17 cellular contexts compared by ENCODE assay signal in the genomic region with DNA sequence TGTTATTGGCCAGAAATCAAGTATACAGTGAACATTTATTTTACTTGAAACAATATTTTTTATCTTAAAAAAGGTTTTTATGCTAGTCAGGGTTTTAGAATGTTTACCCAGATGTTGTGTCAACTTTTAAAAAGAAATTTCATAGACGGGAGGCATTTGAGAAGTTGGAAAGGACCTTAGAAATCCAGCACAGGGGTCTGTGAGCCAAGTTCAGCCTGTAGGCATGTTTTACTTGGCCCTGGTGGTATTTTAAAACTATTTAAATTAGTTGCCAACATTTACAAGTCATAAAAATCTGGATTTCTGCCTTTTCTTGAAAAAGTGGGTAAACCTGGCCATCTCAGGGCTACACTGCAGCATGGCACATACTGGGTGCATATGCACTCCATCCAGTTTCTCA.
"Had no signal": no experiment of that assay in that cellular context is flagged by ENCODE, and none has a peak within 500 bp of the region (broad histone marks: within the 10 kb centered on the region; RNA-seq: fewer than 3 reads in every experiment).

No MANE protein-coding gene starts in this region.

- H3K9me3 Mint-ChIP-seq: activated T-helper 1 cell treated with anti-CD3 and anti-CD28 coated beads, Interleukin-12 subunit alpha, Interleukin-12 subunit beta, Interleukin-2, Interleukin-4 antibody, amounts not matched to agents 30 ng/mL and 10 ng/mL and 1 ng/mL, durations not matched to agents 14 hours and 24 hours and 36 hours; stimulated activated effector memory CD8-positive, alpha-beta T cell treated with anti-CD3 and anti-CD28 coated beads, Interleukin-12 subunit alpha, Interleukin-12 subunit beta, amount 100 ng/mL, for 72 hours had no signal

- H3K4me1 Mint-ChIP-seq: stimulated activated effector memory CD8-positive, alpha-beta T cell treated with anti-CD3 and anti-CD28 coated beads, Interleukin-12 subunit alpha, Interleukin-12 subunit beta, amount 100 ng/mL, for 72 hours had no signal

- H3K27me3 ChIP-seq: body of pancreas, hepatocyte, neural progenitor cell, tibial nerve, vagina had no signal

- H3K27ac ChIP-seq: body of pancreas, hepatocyte, neural progenitor cell, pancreas, tibial nerve, vagina had no signal

- H3K36me3 Mint-ChIP-seq: neural progenitor cell; stimulated activated effector memory CD8-positive, alpha-beta T cell treated with anti-CD3 and anti-CD28 coated beads, Interleukin-12 subunit alpha, Interleukin-12 subunit beta, amount 100 ng/mL, for 72 hours had no signal

- H3K27ac Mint-ChIP-seq: activated T-helper 1 cell treated with anti-CD3 and anti-CD28 coated beads, Interleukin-12 subunit alpha, Interleukin-12 subunit beta, Interleukin-2, Interleukin-4 antibody, amounts not matched to agents 30 ng/mL and 10 ng/mL and 1 ng/mL, durations not matched to agents 14 hours and 24 hours and 36 hours; neural progenitor cell; stimulated activated effector memory CD8-positive, alpha-beta T cell treated with anti-CD3 and anti-CD28 coated beads, Interleukin-12 subunit alpha, Interleukin-12 subunit beta, amount 100 ng/mL, for 72 hours had no signal

- H3K4me1 ChIP-seq: body of pancreas, neural progenitor cell, pancreas, vagina had no signal

- H3K4me3 Mint-ChIP-seq: activated T-helper 1 cell treated with anti-CD3 and anti-CD28 coated beads, Interleukin-12 subunit alpha, Interleukin-12 subunit beta, Interleukin-2, Interleukin-4 antibody, amounts not matched to agents 30 ng/mL and 10 ng/mL and 1 ng/mL, durations not matched to agents 14 hours and 24 hours and 36 hours; neural progenitor cell; stimulated activated effector memory CD8-positive, alpha-beta T cell treated with anti-CD3 and anti-CD28 coated beads, Interleukin-12 subunit alpha, Interleukin-12 subunit beta, amount 100 ng/mL, for 72 hours had no signal

- H3K9me3 ChIP-seq: body of pancreas, pancreas, tibial nerve, vagina had no signal

- H3K4me2 ChIP-seq: hepatocyte, neural progenitor cell had no signal

- H3K36me3 ChIP-seq: neural progenitor cell, pancreas, tibial nerve, vagina had no signal

- H3K79me2 ChIP-seq: hepatocyte had no signal

- DNase-seq: activated naive CD4-positive, alpha-beta T cell; body of pancreas; central memory CD4-positive, alpha-beta T cell; effector CD8-positive, alpha-beta T cell; islet precursor cell; pancreas; SW 1271; T-helper 9 cell had no signal

- ATAC-seq: activated CD4-positive, CD25-positive, alpha-beta regulatory T cell treated with anti-CD3 and anti-CD28 coated beads, Interleukin-2, amount 50 U/mL, for 24 hours; body of pancreas; left lobe of liver; pancreas; stimulated activated effector memory CD8-positive, alpha-beta T cell treated with anti-CD3 and anti-CD28 coated beads, Interleukin-12 subunit alpha, Interleukin-12 subunit beta, amount 100 ng/mL, for 72 hours had no signal

- H3K4me3 ChIP-seq: body of pancreas, coronary artery, hepatocyte, neural progenitor cell, pancreas, tibial nerve, vagina had no signal

- H2AFZ ChIP-seq: hepatocyte, neural progenitor cell had no signal
